ENCODE assay signal across 1 cellular context in the genomic region with DNA sequence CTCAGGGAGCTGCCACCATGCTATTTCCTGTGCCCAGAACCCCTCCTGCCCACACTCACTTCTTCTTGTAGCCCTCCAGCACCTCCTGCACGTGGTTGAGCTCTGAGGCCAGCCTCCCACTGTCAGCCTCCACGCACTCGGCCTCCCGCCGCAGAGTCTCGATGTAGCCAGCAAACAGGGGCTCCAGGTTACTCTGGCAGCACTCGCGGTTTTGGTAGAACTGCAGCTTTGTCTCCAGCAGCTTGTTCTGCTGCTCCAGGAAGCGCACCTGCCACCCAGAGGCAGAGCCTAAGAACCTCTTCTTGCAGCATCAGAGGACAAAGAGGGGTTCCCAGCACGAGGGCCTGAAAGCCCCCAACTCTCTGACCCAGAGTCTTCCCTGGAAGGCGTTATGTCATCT.
TF ChIP-seq lines count a peak whose summit lies in the region.

No MANE protein-coding gene starts in this region.

TF ChIP-seq in WTC11, 78 proteins besides CTCF, POLR2A, EP300 and RAD21 (continued from another document):
- TF ChIP-seq, protein P1, sequence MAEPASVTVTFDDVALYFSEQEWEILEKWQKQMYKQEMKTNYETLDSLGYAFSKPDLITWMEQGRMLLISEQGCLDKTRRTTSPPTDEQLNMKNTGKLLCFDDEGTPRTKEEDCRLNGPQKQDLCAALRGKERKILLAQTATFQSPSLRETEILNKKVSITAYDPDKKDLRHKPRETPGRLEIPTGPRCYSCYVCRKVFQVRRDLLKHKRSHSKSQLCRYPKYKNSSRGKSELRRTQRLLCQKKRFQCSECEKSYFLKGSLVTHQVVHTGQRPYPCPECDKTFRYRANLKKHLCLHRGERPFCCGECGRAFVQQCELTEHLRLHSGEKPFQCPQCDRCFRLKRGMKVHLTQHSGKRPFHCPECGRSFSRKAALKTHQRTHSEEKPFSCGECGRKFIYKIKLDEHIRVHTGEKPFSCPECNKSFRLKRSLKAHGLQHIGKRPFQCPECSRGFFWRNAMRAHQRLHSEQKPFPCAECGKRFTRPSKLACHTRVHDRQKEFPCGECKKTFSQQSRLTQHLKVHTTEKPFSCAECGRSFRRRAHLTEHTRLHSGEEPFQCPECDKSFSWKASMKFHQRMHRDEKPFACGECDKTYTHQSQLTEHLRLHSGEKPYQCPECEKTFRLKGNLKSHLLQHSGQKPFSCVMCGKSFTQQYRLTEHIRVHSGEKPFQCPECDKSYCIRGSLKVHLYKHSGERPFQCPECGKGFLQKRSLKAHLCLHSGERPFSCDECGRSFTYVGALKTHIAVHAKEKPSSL (CRISPR knock-in tag; conservative IDR thresholded peaks at IDR 0.05): no peak
- TF ChIP-seq ESRRA (CRISPR knock-in tag; IDR thresholded peaks at IDR 0.05; ENCODE audit: borderline replicate concordance) (no peak), SP1 (CRISPR knock-in tag; conservative IDR thresholded peaks at IDR 0.05) (no peak), ZNF423 (CRISPR knock-in tag; IDR thresholded peaks at IDR 0.05) (no peak)
